9 cellular contexts compared by ENCODE assay signal in genomic region chr1:170967042-170967910, GRCh38. TPM values are rescaled to one million over a fixed set of nuclear protein-coding genes. Genes with fewer than 3 reads are reported as not detected.
DNase-seq lines count a peak whose midpoint lies in the region; ATAC-seq and TF ChIP-seq lines count a peak whose summit lies in the region.
"Had no signal": no experiment of that assay in that cellular context is flagged by ENCODE, and none has a peak within 500 bp of the region (broad histone marks: within the 10 kb centered on the region; RNA-seq: fewer than 3 reads in every experiment).

No MANE protein-coding gene starts in this region.

- H3K27ac ChIP-seq in CD8-positive, alpha-beta T cell (ENCODE audit: low read depth, low read length) = no peak overlapping the region
- no peak overlapping the region for H3K27ac ChIP-seq in HL-60 (replicated peaks)

- no peaks in the 10 kb centered on the region for H3K4me1 ChIP-seq in CD8-positive, alpha-beta T cell (ENCODE audit: insufficient read depth, low read length)

- no peak overlapping the region for H3K4me3 ChIP-seq in CD8-positive, alpha-beta T cell (ENCODE audit: low read depth, low read length)
- H3K4me3 ChIP-seq in HL-60 (replicated peaks; ENCODE audit: insufficient read depth, low read length) (no peak overlapping the region), fibroblast of villous mesenchyme (ENCODE audit: low read depth, low read length) (no peak overlapping the region)

- TF ChIP-seq CTCF in CD8-positive, alpha-beta T cell (IDR thresholded peaks at IDR 0.05) = peak; percentile 37
- TF ChIP-seq CTCF in HL-60 (IDR thresholded peaks at IDR 0.05; ENCODE audit: insufficient read depth, low read length) (peak; percentile 2), fibroblast of villous mesenchyme (IDR thresholded peaks at IDR 0.05; ENCODE audit: insufficient read depth, low read depth, low read length) (peak; percentile 69)

- no peaks in the 10 kb centered on the region for H3K9me3 Mint-ChIP-seq in CD8-positive, alpha-beta T cell

- H3K36me3 Mint-ChIP-seq in CD8-positive, alpha-beta T cell = no peaks in the 10 kb centered on the region

- no peaks in the 10 kb centered on the region for H3K36me3 ChIP-seq in CD8-positive, alpha-beta T cell (ENCODE audit: insufficient read depth, low read length)

- H3K4me3 Mint-ChIP-seq in CD8-positive, alpha-beta T cell = no peak overlapping the region

- H3K9me3 ChIP-seq in CD8-positive, alpha-beta T cell (ENCODE audit: low read length) = no peaks in the 10 kb centered on the region

- peaks cover 19% of the 10 kb centered on the region for H3K27me3 Mint-ChIP-seq in CD8-positive, alpha-beta T cell (ENCODE audit: low read depth)

- intact Hi-C loops in CD8-positive, alpha-beta T cell (cut with DNase I, micrococcal nuclease) = loop anchor here in 1 of 2 experiments (1.0 kb wide), 1 partner anchor 346 kb away; no protein-coding TSS in a partner anchor

- H3K27ac Mint-ChIP-seq in CD8-positive, alpha-beta T cell = no peak overlapping the region

- no peak for DNase-seq in CD8-positive, alpha-beta T cell
- no peak for DNase-seq in HL-60 (ENCODE audit: low read depth in 1 of 2, low spot score in 1 of 2)
- peak; percentile 7 for DNase-seq in SHP77 treated with DMSO at 0.1 percent for 48 hours (lab: John Stamatoyannopoulos, UW)
- peak; percentile 56 for DNase-seq in fibroblast of villous mesenchyme (ENCODE audit: low read depth)
- DNase-seq in pons (ENCODE audit: low spot score) = peak; percentile 60
- no peak for DNase-seq in NCI-H2029 (lab: John Stamatoyannopoulos, UW)

- POLR2A ChIA-PET in CD8-positive, alpha-beta T cell (lab: Charles Lee) = no interaction called here

- no peaks in the 10 kb centered on the region for H3K4me1 Mint-ChIP-seq in CD8-positive, alpha-beta T cell (ENCODE audit: low read depth)

- no peaks in the 10 kb centered on the region for H3K27me3 ChIP-seq in CD8-positive, alpha-beta T cell (ENCODE audit: insufficient read depth, low read length)
- peaks cover 3% of the 10 kb centered on the region for H3K27me3 ChIP-seq in HL-60 (ENCODE audit: insufficient read depth, poor library complexity, severe bottlenecking)

- ATAC-seq in CD8-positive, alpha-beta T cell = no peak
- ATAC-seq in GM18907 (IDR thresholded peaks at IDR 0.05; ENCODE audit: unreplicated experiment) (peak; percentile 72), GM21825 (IDR thresholded peaks at IDR 0.05; ENCODE audit: unreplicated experiment) (no peak)

- CTCF ChIA-PET in CD8-positive, alpha-beta T cell (lab: Charles Lee) = interaction anchor here (1.5 to 3.9 kb wide), 2 partner anchors 346 to 350 kb away, joined by 5 to 35 read pairs; partner anchors contain the start of gene FMO4

RNA-seq across cellular contexts. Expression of gene MROH9, which starts 31.9 kb away (rescaled TPM):
- total RNA-seq in CD8-positive, alpha-beta T cell = not detected
- under 0.01 TPM in 2 replicates for total RNA-seq in fibroblast of villous mesenchyme
- total RNA-seq: skeletal muscle tissue had no signal

Comparison
In these comparisons a context has a peak if more than half of its experiments do, and no peak if none do; other contexts are left out.
1. DNase-seq: peak in SHP77 treated with DMSO at 0.1 percent for 48 hours (single experiment), fibroblast of villous mesenchyme (single experiment) and pons (single experiment); none in CD8-positive, alpha-beta T cell (0 of 7), HL-60 (0 of 2) and NCI-H2029 (single experiment).
2. CTCF ChIP-seq: peak in every context shown above with its lines; median percentile 69 in fibroblast of villous mesenchyme; 37 in CD8-positive, alpha-beta T cell; 2 in HL-60.